Comparison of ENCODE assay signal across 8 cellular contexts in genomic region chr14:73784065-73784987, GRCh38.
DNase-seq lines count a peak whose midpoint lies in the region; ATAC-seq and TF ChIP-seq lines count a peak whose summit lies in the region.

No MANE protein-coding gene starts in this region.

- TF ChIP-seq CTCF in WTC11 (IDR thresholded peaks at IDR 0.05) (no peak), cardiac muscle cell (IDR thresholded peaks at IDR 0.05; ENCODE audit: low read depth, low read length) (no peak), BE2C (IDR thresholded peaks at IDR 0.05; ENCODE audit: low read depth, low read length) (no peak)

- H3K27ac ChIP-seq in cardiac muscle cell = peak overlapping the region; percentile 91

- DNase-seq in HCEC 1CT (peak; percentile 67), WTC11 (ENCODE audit: low spot score) (no peak), cardiac muscle cell (ENCODE audit: low read depth in 1 of 2, low spot score in 1 of 2) (peak; percentile 37 to 78), C1 segment of cervical spinal cord (lab: John Stamatoyannopoulos, UW) (no peak), BE2C (no peak)

- no peak overlapping the region for H3K27ac Mint-ChIP-seq in WTC11
- peak overlapping the region; percentile 89 for H3K27ac Mint-ChIP-seq in stimulated activated memory B cell treated with anti-CD40 and anti-IgM and Interleukin-4, amounts not matched to agents 10 μg/mL and 1 μg/mL and 100 μg/mL, for 72 hours

- H3K4me1 ChIP-seq in cardiac muscle cell (ENCODE audit: low read depth) = peaks cover 41% of the 10 kb centered on the region
- H3K4me1 ChIP-seq in BE2C = peaks cover 4% of the 10 kb centered on the region; the same call in 1 of the 2 replicates

- ATAC-seq in WTC11 = no peak
- ATAC-seq in stimulated activated memory B cell treated with anti-CD40 and anti-IgM and Interleukin-4, amounts not matched to agents 10 μg/mL and 1 μg/mL and 100 μg/mL, for 72 hours = no peak
- ATAC-seq in GM21381 (IDR thresholded peaks at IDR 0.05; ENCODE audit: unreplicated experiment) = no peak
- ATAC-seq in GM18909 (IDR thresholded peaks at IDR 0.05; ENCODE audit: poor library complexity, unreplicated experiment) = no peak

- H3K27me3 Mint-ChIP-seq in WTC11 (ENCODE audit: low read depth) = peaks cover 79% of the 10 kb centered on the region
- no peaks in the 10 kb centered on the region for H3K27me3 Mint-ChIP-seq in stimulated activated memory B cell treated with anti-CD40 and anti-IgM and Interleukin-4, amounts not matched to agents 10 μg/mL and 1 μg/mL and 100 μg/mL, for 72 hours

- no peaks in the 10 kb centered on the region for H3K9me3 ChIP-seq in cardiac muscle cell (ENCODE audit: low read depth)
- H3K9me3 ChIP-seq in BE2C = no peaks in the 10 kb centered on the region

- no peak overlapping the region; the same call in 1 of the 2 replicates for H3K4me3 Mint-ChIP-seq in WTC11
- peak overlapping the region; percentile 93 for H3K4me3 Mint-ChIP-seq in stimulated activated memory B cell treated with anti-CD40 and anti-IgM and Interleukin-4, amounts not matched to agents 10 μg/mL and 1 μg/mL and 100 μg/mL, for 72 hours

- H3K4me3 ChIP-seq in cardiac muscle cell (no peak overlapping the region), BE2C (ENCODE audit: low read depth, low read length) (no peak overlapping the region)

- H3K36me3 ChIP-seq in cardiac muscle cell = no peaks in the 10 kb centered on the region
- no peaks in the 10 kb centered on the region for H3K36me3 ChIP-seq in BE2C

- peaks cover 2% of the 10 kb centered on the region; the same call in 1 of the 2 replicates for H3K36me3 Mint-ChIP-seq in WTC11
- H3K36me3 Mint-ChIP-seq in stimulated activated memory B cell treated with anti-CD40 and anti-IgM and Interleukin-4, amounts not matched to agents 10 μg/mL and 1 μg/mL and 100 μg/mL, for 72 hours = peaks cover 17% of the 10 kb centered on the region

- CTCF ChIA-PET in WTC11 (lab: Charles Lee) = interaction anchor here (1.9 to 3.9 kb wide), 4 partner anchors 10 to 56 kb away, joined by 8 to 27 read pairs (median 13); no protein-coding TSS in a partner anchor

- POLR2A ChIA-PET in WTC11 (lab: Charles Lee) = interaction anchor here (0.5 to 1.2 kb wide), 2 partner anchors 53 to 56 kb away, joined by 3 read pairs; no protein-coding TSS in a partner anchor

- H3K9me3 Mint-ChIP-seq in WTC11 = no peaks in the 10 kb centered on the region
- no peaks in the 10 kb centered on the region for H3K9me3 Mint-ChIP-seq in stimulated activated memory B cell treated with anti-CD40 and anti-IgM and Interleukin-4, amounts not matched to agents 10 μg/mL and 1 μg/mL and 100 μg/mL, for 72 hours

- H3K27me3 ChIP-seq in cardiac muscle cell (no peaks in the 10 kb centered on the region), BE2C (no peaks in the 10 kb centered on the region)

- peaks cover 43% of the 10 kb centered on the region for H3K4me1 Mint-ChIP-seq in WTC11
- H3K4me1 Mint-ChIP-seq in stimulated activated memory B cell treated with anti-CD40 and anti-IgM and Interleukin-4, amounts not matched to agents 10 μg/mL and 1 μg/mL and 100 μg/mL, for 72 hours = peaks cover 72% of the 10 kb centered on the region

TF ChIP-seq in WTC11, 78 proteins besides CTCF, POLR2A, EP300 and RAD21:
- 0 out of 2 replicates have a peak, but pooled peaks have one; percentile 30 for TF ChIP-seq USF2 (CRISPR knock-in tag; IDR thresholded peaks at IDR 0.05)
- no peak for TF ChIP-seq FOXP4 (CRISPR knock-in tag; IDR thresholded peaks at IDR 0.05)

Comparison
In these comparisons a context has a peak if more than half of its experiments do, and no peak if none do; other contexts are left out.
1. DNase-seq: peak in HCEC 1CT (single experiment) and cardiac muscle cell (2 of 2); none in WTC11 (single experiment), C1 segment of cervical spinal cord (0 of 14) and BE2C (single experiment).